ENCODE assay signal across 1 cellular context in genomic region chr16:16141784-16142396, GRCh38.
TF ChIP-seq lines count a peak whose summit lies in the region.

No MANE protein-coding gene starts in this region.

TF ChIP-seq in WTC11, 78 proteins besides CTCF, POLR2A, EP300 and RAD21 (continued from another document):
- no peak for TF ChIP-seq ZNF532 (CRISPR knock-in tag; IDR thresholded peaks at IDR 0.05; ENCODE audit: borderline replicate concordance)
- no peak for TF ChIP-seq JUN (CRISPR knock-in tag; IDR thresholded peaks at IDR 0.05)
